ENCODE assay signal across 9 cellular contexts in genomic region chr13:39676315-39676876, GRCh38. TPM values are rescaled to one million over a fixed set of nuclear protein-coding genes. Genes with fewer than 3 reads are reported as not detected.
A peak's percentile ranks its signal among the peaks of the same experiment; 100 is the strongest.
DNase-seq lines count a peak whose midpoint lies in the region; ATAC-seq, FAIRE-seq and TF ChIP-seq lines count a peak whose summit lies in the region.
"Had no signal": no experiment of that assay in that cellular context is flagged by ENCODE, and none has a peak within 500 bp of the region (broad histone marks: within the 10 kb centered on the region; RNA-seq: fewer than 3 reads in every experiment).

No MANE protein-coding gene starts in this region.

- no peak for FAIRE-seq in GM12891 (lab: Jason Lieb, UNC)

- no peak overlapping the region for H4K8ac ChIP-seq in mesendoderm (ENCODE audit: low read depth, low read length)

- H3K36me3 ChIP-seq in GM23248 (ENCODE audit: low read depth) (peaks cover 34% of the 10 kb centered on the region), mesendoderm (ENCODE audit: control insufficient read depth, insufficient read depth, low read length) (no peaks in the 10 kb centered on the region)

- H4K20me1 ChIP-seq in GM23248 (ENCODE audit: insufficient read depth), result no peaks in the 10 kb centered on the region

- DNase-seq in COLO829 (ENCODE audit: low spot score) (peak; percentile 19), GM23248 (peak; percentile 66), NCI-H748 treated with DMSO at 0.1 percent for 48 hours (lab: John Stamatoyannopoulos, UW) (peak; percentile 44), cerebellum (ENCODE audit: low spot score) (peak; percentile 27), mesendoderm (peak; percentile 53), GM12891 (ENCODE audit: insufficient read length, low spot score) (no peak)

- no peak overlapping the region for H4K5ac ChIP-seq in mesendoderm (ENCODE audit: low read length)

- in situ Hi-C loops in GM23248 (cut with MboI), result loop anchor here (25.0 kb wide), 1 partner anchor 1011 kb away; no protein-coding TSS in a partner anchor

- H3K27me3 ChIP-seq in GM23248 (replicated peaks; ENCODE audit: insufficient read depth), result no peaks in the 10 kb centered on the region
- no peaks in the 10 kb centered on the region for H3K27me3 ChIP-seq in mesendoderm (ENCODE audit: insufficient read depth, low read length, poor library complexity)
- H3K27me3 ChIP-seq: thyroid gland had no signal

- 98 to 100% methylated on average over 1 of the region's 1 CpG for WGBS in GM23248 (ENCODE audit: low coverage in 1 of 2, low lambda C conversion rate in 2 of 2, missing lambda C conversion rate in 2 of 2), 2 experiments
- WGBS in mesendoderm (ENCODE audit: extremely low coverage, insufficient coverage, low lambda C conversion rate), result no CpG with 5 or more reads among the region's 1 CpG

- no peaks in the 10 kb centered on the region for H3K9me3 ChIP-seq in GM23248 (ENCODE audit: low read depth)
- H3K9me3 ChIP-seq: thyroid gland had no signal

- no peak overlapping the region for H2AK5ac ChIP-seq in mesendoderm (ENCODE audit: low read length)

- no peak overlapping the region for H3K4me2 ChIP-seq in GM23248 (ENCODE audit: unreplicated experiment)
- H3K4me2 ChIP-seq in mesendoderm (ENCODE audit: low read length), result no peak overlapping the region

- H3K27ac ChIP-seq in GM23248 (no peak overlapping the region), mesendoderm (ENCODE audit: low read depth, low read length) (no peak overlapping the region)
- H3K27ac ChIP-seq: thyroid gland had no signal

- H3K79me2 ChIP-seq in GM23248 (ENCODE audit: insufficient read depth) (0 out of 2 replicates have a peak, but pooled peaks cover 3% of the 10 kb centered on the region), mesendoderm (ENCODE audit: control insufficient read depth, insufficient read depth, low read length) (no peaks in the 10 kb centered on the region)

- H3K79me1 ChIP-seq in mesendoderm (ENCODE audit: low read length), result no peaks in the 10 kb centered on the region

- H3K4me1 ChIP-seq in GM23248 (ENCODE audit: insufficient read depth) (peaks cover 3% of the 10 kb centered on the region), mesendoderm (ENCODE audit: control insufficient read depth, low read depth, low read length) (no peaks in the 10 kb centered on the region)
- H3K4me1 ChIP-seq: thyroid gland had no signal

- H3K23ac ChIP-seq in mesendoderm (ENCODE audit: low read length), result no peak overlapping the region

- H3K4me3 ChIP-seq in GM23248 (no peak overlapping the region), mesendoderm (ENCODE audit: low read length) (no peak overlapping the region)
- H3K4me3 ChIP-seq: thyroid gland had no signal

- H3F3A ChIP-seq in GM23248 (ENCODE audit: insufficient read depth), result 0 out of 2 replicates have a peak, but pooled peaks cover 4% of the 10 kb centered on the region

- no peak overlapping the region for H3K4ac ChIP-seq in mesendoderm (ENCODE audit: low read depth, low read length)

- H2BK15ac ChIP-seq in mesendoderm (replicated peaks; ENCODE audit: low read depth), result no peak overlapping the region

- no peak overlapping the region for H2BK5ac ChIP-seq in mesendoderm (ENCODE audit: low read length)

- no peak overlapping the region for H2AFZ ChIP-seq in GM23248

- no peak overlapping the region for H3K18ac ChIP-seq in mesendoderm (ENCODE audit: low read length)

- H3K56ac ChIP-seq in mesendoderm (ENCODE audit: low read length), result no peak overlapping the region

- no peak overlapping the region for H2BK120ac ChIP-seq in mesendoderm (ENCODE audit: low read depth, low read length)

- no peak overlapping the region for H3K9ac ChIP-seq in GM23248
- H3K9ac ChIP-seq in mesendoderm (ENCODE audit: low read length), result no peak overlapping the region

- no peak for TF ChIP-seq POLR2A in GM12891 (IDR thresholded peaks at IDR 0.05; ENCODE audit: low read depth, low read length)

- ATAC-seq in HG03460 (IDR thresholded peaks at IDR 0.05; ENCODE audit: unreplicated experiment) (no peak), HG02610 (IDR thresholded peaks at IDR 0.05; ENCODE audit: unreplicated experiment) (no peak)

- H3K9me2 ChIP-seq in GM23248 (ENCODE audit: insufficient read depth), result no peaks in the 10 kb centered on the region

TF ChIP-seq in GM12891, 5 proteins besides CTCF, POLR2A, EP300 and RAD21:
- no peak for TF ChIP-seq TAF1 (IDR thresholded peaks at IDR 0.05; ENCODE audit: low read depth, low read length)
- TF ChIP-seq POLR2AphosphoS5 (IDR thresholded peaks at IDR 0.05; ENCODE audit: low read depth, low read length), result no peak
- no peak for TF ChIP-seq POU2F2 (IDR thresholded peaks at IDR 0.05; ENCODE audit: low read depth, low read length)
- no peak for TF ChIP-seq SPI1 (IDR thresholded peaks at IDR 0.05; ENCODE audit: low read depth, low read length)
- no peak for TF ChIP-seq PAX5 (IDR thresholded peaks at IDR 0.05; ENCODE audit: insufficient read depth, low read length, severe bottlenecking)

RNA-seq across cellular contexts. Expression of gene COG6, which starts 20.9 kb away (rescaled TPM):
- 40.4 and 53.9 TPM in 2 replicates for total RNA-seq in GM23248 (2014; rRNA removed; shearing (Covaris generic))
- polyA plus RNA-seq in GM23248 (2016; fragmentation: Nextera tagmentation; extraction: Ambion mirVana), result 32.9 and 35.2 TPM in 2 replicates
- 54.7 TPM for total RNA-seq in cerebellum
- polyA plus RNA-seq in mesendoderm (2013, experiment 1 of 2), result 9.1 TPM
- polyA plus RNA-seq in mesendoderm (2013, experiment 2 of 2), result 9.3 TPM
- 7.0 TPM for polyA plus RNA-seq in GM12891 (2012; ENCODE audit: low read depth, missing spikeins)
